In genomic region chr2:135791418-135792190, GRCh38 we compare ENCODE assay signal across 18 cellular contexts. TPM values are rescaled to one million over a fixed set of nuclear protein-coding genes. Genes with fewer than 3 reads are reported as not detected.
DNase-seq lines count a peak whose midpoint lies in the region; ATAC-seq and TF ChIP-seq lines count a peak whose summit lies in the region.
"Had no signal": no experiment of that assay in that cellular context is flagged by ENCODE, and none has a peak within 500 bp of the region (broad histone marks: within the 10 kb centered on the region; RNA-seq: fewer than 3 reads in every experiment).

No MANE protein-coding gene starts in this region.

- ATAC-seq in foreskin keratinocyte = peak; percentile 39

- H3K36me3 ChIP-seq in mammary epithelial cell (ENCODE audit: insufficient read depth, low read length) (no peaks in the 10 kb centered on the region), HAP-1 (replicated peaks) (no peaks in the 10 kb centered on the region), WERI-Rb-1 (peaks cover 9% of the 10 kb centered on the region; the same call in 1 of the 2 replicates)

- H3K4me1 ChIP-seq in mammary epithelial cell (ENCODE audit: insufficient read depth, low read length) (peaks cover 6% of the 10 kb centered on the region), foreskin keratinocyte (peaks cover 12% of the 10 kb centered on the region), HAP-1 (no peaks in the 10 kb centered on the region)

- no peaks in the 10 kb centered on the region for H4K20me1 ChIP-seq in mammary epithelial cell (ENCODE audit: insufficient read depth, low read length)

- H3K27me3 ChIP-seq in mammary epithelial cell (ENCODE audit: insufficient read depth, low read length) (no peaks in the 10 kb centered on the region), foreskin keratinocyte (no peaks in the 10 kb centered on the region), HAP-1 (ENCODE audit: low read depth) (no peaks in the 10 kb centered on the region), WERI-Rb-1 (ENCODE audit: insufficient read depth, low read depth, severe bottlenecking) (no peaks in the 10 kb centered on the region)

- 86% methylated on average over 2 of the region's 2 CpGs for WGBS in mammary epithelial cell (ENCODE audit: low coverage, missing lambda C conversion rate)

- H3K27ac Mint-ChIP-seq in MCF 10A (ENCODE audit: low read depth, unreplicated experiment) (no peak overlapping the region), type B pancreatic cell (peak overlapping the region; percentile 27)
- H3K27ac Mint-ChIP-seq: activated B cell treated with CpG ODN at 0.5 μM for 24 hours had no signal

- no peaks in the 10 kb centered on the region for H3K79me2 ChIP-seq in mammary epithelial cell (ENCODE audit: insufficient read depth, low read length)

- H3K27me3 Mint-ChIP-seq in MCF 10A (ENCODE audit: insufficient read depth, unreplicated experiment) (no peaks in the 10 kb centered on the region), type B pancreatic cell (no peaks in the 10 kb centered on the region)
- H3K27me3 Mint-ChIP-seq: activated B cell treated with CpG ODN at 0.5 μM for 24 hours had no signal

- H3K9me3 ChIP-seq in mammary epithelial cell (replicated peaks; ENCODE audit: insufficient read depth, low read length) (no peaks in the 10 kb centered on the region), HAP-1 (no peaks in the 10 kb centered on the region), WERI-Rb-1 (ENCODE audit: severe bottlenecking) (peaks cover 5% of the 10 kb centered on the region)

- H2AFZ ChIP-seq in mammary epithelial cell (ENCODE audit: low read depth, low read length) = no peak overlapping the region

- DNase-seq in mammary epithelial cell (peak; percentile 22), MCF 10A (ENCODE audit: unreplicated experiment) (no peak), amniotic epithelial cell (ENCODE audit: low read depth) (peak; percentile 69), foreskin keratinocyte (peak in 1 of 2 donors; percentile 59), type B pancreatic cell (ENCODE audit: extremely low spot score, unreplicated experiment) (no peak), HAP-1 (ENCODE audit: low spot score in 2 of 2) (no peak), WERI-Rb-1 (no peak), NAMALWA (ENCODE audit: low spot score) (no peak)
- DNase-seq: activated B cell treated with CpG ODN at 0.5 μM for 24 hours; activated CD8-positive, alpha-beta memory T cell treated with anti-CD3 and anti-CD28 coated beads, Interleukin-2, amount 50 U/mL, for 4 hours; activated naive CD4-positive, alpha-beta T cell treated with anti-CD3 and anti-CD28 coated beads, Interleukin-2, amount 50 U/mL, for 16 hours; GOT3; NCI-H1436 treated with DMSO at 0.1 percent for 48 hours; NCI-H510A; OCI-M1; stimulated activated CD4-positive, alpha-beta T cell treated with anti-CD3 and anti-CD28 coated beads, Interleukin-4, amount 100 ng/mL, for 24 hours had no signal

- POLR2A ChIA-PET in MCF 10A (lab: Yijun Ruan, JAX) = no interaction called here

- H3K9ac ChIP-seq in mammary epithelial cell (ENCODE audit: insufficient read depth, low read length) = no peak overlapping the region

- dilution Hi-C loops in mammary epithelial cell (cut with HindIII; ENCODE audit: low sequenced_read_pairs) = no loop called here

- H3K4me3 Mint-ChIP-seq in MCF 10A (ENCODE audit: unreplicated experiment) (no peak overlapping the region), type B pancreatic cell (no peak overlapping the region)
- H3K4me3 Mint-ChIP-seq: activated B cell treated with CpG ODN at 0.5 μM for 24 hours, nephron had no signal

- H3K9me3 Mint-ChIP-seq in MCF 10A (ENCODE audit: unreplicated experiment) (no peaks in the 10 kb centered on the region), type B pancreatic cell (peaks cover 4% of the 10 kb centered on the region)
- H3K9me3 Mint-ChIP-seq: activated B cell treated with CpG ODN at 0.5 μM for 24 hours, nephron had no signal

- intact Hi-C loops in mammary epithelial cell (cut with micrococcal nuclease) = no loop called here
- intact Hi-C loops in MCF 10A (cut with micrococcal nuclease) = no loop called here

- in situ Hi-C loops in mammary epithelial cell (cut with MboI; ENCODE audit: low sequenced_read_pairs in 2 of 2) = no loop called here
- in situ Hi-C loops in HAP-1 (cut with MboI; ENCODE audit: low sequenced_read_pairs) = loop anchor here (10.0 kb wide), 1 partner anchor 807 kb away; no protein-coding TSS in a partner anchor

- H3K4me3 ChIP-seq in mammary epithelial cell (replicated peaks in 1 of 3; ENCODE audit: insufficient read depth in 1 of 3, low read depth in 2 of 3, low read length in 3 of 3) (no peak overlapping the region), HAP-1 (no peak overlapping the region), WERI-Rb-1 (ENCODE audit: low read depth, low read length) (no peak overlapping the region)

- TF ChIP-seq CTCF in mammary epithelial cell (conservative IDR thresholded peaks at IDR 0.05 in 1 of 2, IDR thresholded peaks at IDR 0.05 in 1 of 2; ENCODE audit: extremely low read depth in 1 of 2, insufficient read depth in 1 of 2, low read depth in 1 of 2, low read length in 2 of 2) (no peak), MCF 10A (IDR thresholded peaks at IDR 0.05; ENCODE audit: unreplicated experiment) (no peak), foreskin keratinocyte (conservative IDR thresholded peaks at IDR 0.05) (no peak), type B pancreatic cell (conservative IDR thresholded peaks at IDR 0.05) (no peak), WERI-Rb-1 (IDR thresholded peaks at IDR 0.05; ENCODE audit: low read depth, low read length) (no peak)

- no peak overlapping the region for H3K27ac ChIP-seq in mammary epithelial cell (ENCODE audit: insufficient read depth, low read depth, low read length)
- H3K27ac ChIP-seq in foreskin keratinocyte = no peak overlapping the region
- no peak overlapping the region for H3K27ac ChIP-seq in WERI-Rb-1

- BruUV-seq in mammary epithelial cell (replicated peaks; lab: Mats Ljungman, UMichigan) (no TSS peak), MCF 10A (replicated peaks; lab: Mats Ljungman, UMichigan) (no TSS peak)

- H3K4me1 Mint-ChIP-seq in MCF 10A (ENCODE audit: insufficient read depth, unreplicated experiment) (peaks cover 17% of the 10 kb centered on the region), type B pancreatic cell (ENCODE audit: unreplicated experiment) (no peaks in the 10 kb centered on the region)
- H3K4me1 Mint-ChIP-seq: nephron had no signal

- CTCF ChIA-PET in mammary epithelial cell (lab: Charles Lee; ENCODE audit: low non-redundant PET) (no interaction called here), MCF 10A (lab: Yijun Ruan, JAX) (interaction anchor here (0.6 to 1.1 kb wide), 2 partner anchors 10 to 22 kb away, joined by 4 to 5 read pairs; no protein-coding TSS in a partner anchor)

- no peak overlapping the region for H3K4me2 ChIP-seq in mammary epithelial cell (ENCODE audit: insufficient read depth, low read depth, low read length)

- H3K36me3 Mint-ChIP-seq in MCF 10A (ENCODE audit: insufficient read depth, unreplicated experiment) = peaks cover 10% of the 10 kb centered on the region
- H3K36me3 Mint-ChIP-seq in type B pancreatic cell = peaks cover 6% of the 10 kb centered on the region

RNA-seq across cellular contexts. Expression of gene LCT, which starts 45.4 kb away (rescaled TPM):
- not detected for total RNA-seq in mammary epithelial cell
- 0.01 TPM for polyA plus RNA-seq in mammary epithelial cell
- polyA minus RNA-seq in mammary epithelial cell = not detected
- not detected in 2 replicates for total RNA-seq in MCF 10A (2022)
- not detected in 2 replicates for total RNA-seq in foreskin keratinocyte
- not detected in 2 replicates for polyA plus RNA-seq in foreskin keratinocyte
- total RNA-seq in type B pancreatic cell (ENCODE audit: low replicate concordance) = 2.8 and 7.2 TPM in 2 replicates
- total RNA-seq: activated B cell treated with CpG ODN at 0.5 μM for 24 hours, ureter had no signal

RNA-seq across cellular contexts. Expression of gene UBXN4, which starts 49.9 kb away (rescaled TPM):
- 10 to 100 TPM; 72.2 to 72.9 TPM for total RNA-seq in mammary epithelial cell
- 34.0 TPM for polyA plus RNA-seq in mammary epithelial cell
- polyA minus RNA-seq in mammary epithelial cell = 29.6 TPM
- 79.0 and 101 TPM in 2 replicates for total RNA-seq in MCF 10A (2022)
- 65.4 and 72.3 TPM in 2 replicates for total RNA-seq in foreskin keratinocyte
- polyA plus RNA-seq in foreskin keratinocyte = 22.3 and 24.5 TPM in 2 replicates
- 101 and 107 TPM in 2 replicates for total RNA-seq in type B pancreatic cell (ENCODE audit: low replicate concordance)

Comparison
In these comparisons a context has a peak if more than half of its experiments do, and no peak if none do; other contexts are left out.
1. DNase-seq: peak in mammary epithelial cell (single experiment) and amniotic epithelial cell (single experiment); none in MCF 10A (single experiment), type B pancreatic cell (single experiment), HAP-1 (0 of 2), WERI-Rb-1 (single experiment) and NAMALWA (single experiment).